Comparison of ENCODE assay signal across 22 cellular contexts in genomic region chr16:54437361-54437760, GRCh38.
A peak's percentile ranks its signal among the peaks of the same experiment; 100 is the strongest.
DNase-seq lines count a peak whose midpoint lies in the region; ATAC-seq and TF ChIP-seq lines count a peak whose summit lies in the region.
"Had no signal": no experiment of that assay in that cellular context is flagged by ENCODE, and none has a peak within 500 bp of the region (broad histone marks: within the 10 kb centered on the region; RNA-seq: fewer than 3 reads in every experiment).

No MANE protein-coding gene starts in this region.

- H3K4me3 ChIP-seq in WERI-Rb-1 (ENCODE audit: low read depth, low read length) (no peak overlapping the region), upper lobe of right lung (no peak overlapping the region)
- H3K4me3 ChIP-seq: BLaER1 treated with 17β-estradiol and CSF1 and Interleukin-3, amounts not matched to agents 10 nM and 100 nM; GM12878; GM23248 had no signal

- H3K9me3 Mint-ChIP-seq in nephron progenitor cell: peaks cover 11% of the 10 kb centered on the region

- peaks cover 28% of the 10 kb centered on the region for H3K4me1 Mint-ChIP-seq in nephron progenitor cell
- H3K4me1 Mint-ChIP-seq: B cell; CD14-positive monocyte; CD8-positive, alpha-beta memory T cell had no signal

- H3K4me3 Mint-ChIP-seq in nephron progenitor cell: no peak overlapping the region
- H3K4me3 Mint-ChIP-seq: B cell; CD14-positive monocyte; CD4-positive, alpha-beta T cell; CD8-positive, alpha-beta memory T cell had no signal

- peaks cover 37% of the 10 kb centered on the region for H3K27me3 Mint-ChIP-seq in nephron progenitor cell (ENCODE audit: low read depth, poor library complexity)
- H3K27me3 Mint-ChIP-seq: B cell had no signal

- DNase-seq in NCI-H82 (lab: John Stamatoyannopoulos, UW) (peak; percentile 34), NCI-H82 treated with DMSO at 0.1 percent for 48 hours (lab: John Stamatoyannopoulos, UW; ENCODE audit: unreplicated experiment) (no peak), WERI-Rb-1 (peak; percentile 53), nephron progenitor cell (peak; percentile 28), upper lobe of right lung (no peak), foreskin melanocyte (no peak)
- DNase-seq: CD4-positive, alpha-beta T cell; CD8-positive, alpha-beta memory T cell; DMS 273 treated with DMSO at 0.1 percent for 48 hours; DMS79; EL; GDM1; GM23248; H7; HCEC 1CT had no signal

- no peak overlapping the region for H3K27ac Mint-ChIP-seq in nephron progenitor cell
- H3K27ac Mint-ChIP-seq: B cell; CD14-positive monocyte; CD4-positive, alpha-beta T cell; CD8-positive, alpha-beta memory T cell had no signal

- H3K4me1 ChIP-seq in upper lobe of right lung: no peaks in the 10 kb centered on the region

- H3K9me3 ChIP-seq in WERI-Rb-1 (ENCODE audit: severe bottlenecking): no peaks in the 10 kb centered on the region
- H3K9me3 ChIP-seq in upper lobe of right lung: no peaks in the 10 kb centered on the region

- H3K27ac ChIP-seq in WERI-Rb-1 (no peak overlapping the region), upper lobe of right lung (no peak overlapping the region)
- H3K27ac ChIP-seq: 22Rv1; BLaER1 treated with 17β-estradiol and CSF1 and Interleukin-3, amounts not matched to agents 10 nM and 100 nM; GM23248 had no signal

- H3K36me3 ChIP-seq in WERI-Rb-1 (no peaks in the 10 kb centered on the region), upper lobe of right lung (no peaks in the 10 kb centered on the region)
- H3K36me3 ChIP-seq: BLaER1 treated with 17β-estradiol and CSF1 and Interleukin-3, amounts not matched to agents 10 nM and 100 nM had no signal

- no peaks in the 10 kb centered on the region for H3K36me3 Mint-ChIP-seq in nephron progenitor cell (ENCODE audit: low read depth)
- H3K36me3 Mint-ChIP-seq: CD14-positive monocyte; CD8-positive, alpha-beta memory T cell had no signal

- H3K27me3 ChIP-seq in WERI-Rb-1 (ENCODE audit: insufficient read depth, low read depth, severe bottlenecking): no peaks in the 10 kb centered on the region
- H3K27me3 ChIP-seq in upper lobe of right lung: no peaks in the 10 kb centered on the region
- H3K27me3 ChIP-seq: BLaER1 treated with 17β-estradiol and CSF1 and Interleukin-3, amounts not matched to agents 10 nM and 100 nM had no signal

- intact Hi-C loops in upper lobe of right lung (cut with DNase I): no loop called here

- TF ChIP-seq CTCF in WERI-Rb-1 (IDR thresholded peaks at IDR 0.05; ENCODE audit: low read depth, low read length) (no peak), nephron progenitor cell (IDR thresholded peaks at IDR 0.05) (no peak), upper lobe of right lung (IDR thresholded peaks at IDR 0.05) (no peak)

- ATAC-seq in upper lobe of right lung (peak; percentile 20), HG03432 (IDR thresholded peaks at IDR 0.05; ENCODE audit: unreplicated experiment) (no peak), HG02885 (IDR thresholded peaks at IDR 0.05; ENCODE audit: poor library complexity, unreplicated experiment) (no peak)
- ATAC-seq: GM12878 had no signal

Comparison
In these comparisons a context has a peak if more than half of its experiments do, and no peak if none do; other contexts are left out.
1. DNase-seq: peak in NCI-H82 (single experiment), WERI-Rb-1 (single experiment) and nephron progenitor cell (single experiment); none in NCI-H82 treated with DMSO at 0.1 percent for 48 hours (single experiment), upper lobe of right lung (single experiment) and foreskin melanocyte (single experiment).